Comparison of ENCODE assay signal across 17 cellular contexts in genomic region chr2:136080114-136080513, GRCh38. TPM values are rescaled to one million over a fixed set of nuclear protein-coding genes. Genes with fewer than 3 reads are reported as not detected.
A peak's percentile ranks its signal among the peaks of the same experiment; 100 is the strongest.
DNase-seq lines count a peak whose midpoint lies in the region; ATAC-seq and TF ChIP-seq lines count a peak whose summit lies in the region.
"Had no signal": no experiment of that assay in that cellular context is flagged by ENCODE, and none has a peak within 500 bp of the region (broad histone marks: within the 10 kb centered on the region; RNA-seq: fewer than 3 reads in every experiment).

No MANE protein-coding gene starts in this region.

- H3K4me1 ChIP-seq in right lobe of liver, result no peaks in the 10 kb centered on the region

- H3K36me3 Mint-ChIP-seq in natural killer cell, result no peaks in the 10 kb centered on the region
- H3K36me3 Mint-ChIP-seq in natural killer cell treated with Interleukin-12 subunit alpha and Interleukin-12 subunit beta and Interleukin-15 and Interleukin-18, amount 100 ng/mL, for 72 hours, result no peaks in the 10 kb centered on the region
- peaks cover 3% of the 10 kb centered on the region for H3K36me3 Mint-ChIP-seq in effector memory CD8-positive, alpha-beta T cell (ENCODE audit: insufficient read depth)
- H3K36me3 Mint-ChIP-seq in stimulated activated effector memory CD8-positive, alpha-beta T cell treated with anti-CD3 and anti-CD28 coated beads, Interleukin-12 subunit alpha, Interleukin-12 subunit beta, amount 100 ng/mL, for 72 hours, result no peaks in the 10 kb centered on the region
- H3K36me3 Mint-ChIP-seq: CD4-positive, alpha-beta memory T cell had no signal

- no peaks in the 10 kb centered on the region for H3K9me3 ChIP-seq in right lobe of liver

- H3K9me3 Mint-ChIP-seq in natural killer cell, result no peaks in the 10 kb centered on the region
- H3K9me3 Mint-ChIP-seq in natural killer cell treated with Interleukin-12 subunit alpha and Interleukin-12 subunit beta and Interleukin-15 and Interleukin-18, amount 100 ng/mL, for 72 hours, result no peaks in the 10 kb centered on the region
- no peaks in the 10 kb centered on the region for H3K9me3 Mint-ChIP-seq in effector memory CD8-positive, alpha-beta T cell
- peaks cover 2% of the 10 kb centered on the region for H3K9me3 Mint-ChIP-seq in stimulated activated effector memory CD8-positive, alpha-beta T cell treated with anti-CD3 and anti-CD28 coated beads, Interleukin-12 subunit alpha, Interleukin-12 subunit beta, amount 100 ng/mL, for 72 hours

- WGBS in right lobe of liver (ENCODE audit: insufficient coverage, low coverage, low lambda C conversion rate, missing lambda C conversion rate), result 25% methylated on average over 2 of the region's 2 CpGs

- intact Hi-C loops in natural killer cell (cut with micrococcal nuclease) (no loop called here), right lobe of liver (cut with DNase I) (no loop called here)

- peak overlapping the region in 1 of 2 donors; percentile 33 for H3K27ac Mint-ChIP-seq in natural killer cell
- peak overlapping the region in 1 of 2 donors; percentile 66 for H3K27ac Mint-ChIP-seq in natural killer cell treated with Interleukin-12 subunit alpha and Interleukin-12 subunit beta and Interleukin-15 and Interleukin-18, amount 100 ng/mL, for 72 hours
- peak overlapping the region in 1 of 2 donors; percentile 62 for H3K27ac Mint-ChIP-seq in effector memory CD8-positive, alpha-beta T cell
- no peak overlapping the region for H3K27ac Mint-ChIP-seq in stimulated activated effector memory CD8-positive, alpha-beta T cell treated with anti-CD3 and anti-CD28 coated beads, Interleukin-12 subunit alpha, Interleukin-12 subunit beta, amount 100 ng/mL, for 72 hours

- no peak overlapping the region for H3K4me3 Mint-ChIP-seq in natural killer cell
- no peak overlapping the region for H3K4me3 Mint-ChIP-seq in natural killer cell treated with Interleukin-12 subunit alpha and Interleukin-12 subunit beta and Interleukin-15 and Interleukin-18, amount 100 ng/mL, for 72 hours
- no peak overlapping the region for H3K4me3 Mint-ChIP-seq in effector memory CD8-positive, alpha-beta T cell
- no peak overlapping the region for H3K4me3 Mint-ChIP-seq in stimulated activated effector memory CD8-positive, alpha-beta T cell treated with anti-CD3 and anti-CD28 coated beads, Interleukin-12 subunit alpha, Interleukin-12 subunit beta, amount 100 ng/mL, for 72 hours
- H3K4me3 Mint-ChIP-seq: CD4-positive, alpha-beta memory T cell had no signal

- peaks cover 0 to 3% of the 10 kb centered on the region in 2 donors for H3K27me3 Mint-ChIP-seq in natural killer cell (ENCODE audit: low read depth in 2 of 2)
- H3K27me3 Mint-ChIP-seq in natural killer cell treated with Interleukin-12 subunit alpha and Interleukin-12 subunit beta and Interleukin-15 and Interleukin-18, amount 100 ng/mL, for 72 hours, result no peaks in the 10 kb centered on the region
- H3K27me3 Mint-ChIP-seq in effector memory CD8-positive, alpha-beta T cell, result no peaks in the 10 kb centered on the region
- H3K27me3 Mint-ChIP-seq: CD4-positive, alpha-beta memory T cell had no signal

- H3K27ac ChIP-seq in right lobe of liver, result no peak overlapping the region
- H3K27ac ChIP-seq: GM23248 had no signal

- DNase-seq in natural killer cell, result no peak
- no peak for DNase-seq in natural killer cell treated with Interleukin-12 subunit alpha and Interleukin-12 subunit beta and Interleukin-15 and Interleukin-18, amount 100 ng/mL, for 72 hours (ENCODE audit: low spot score)
- DNase-seq in effector memory CD8-positive, alpha-beta T cell, result no peak
- no peak for DNase-seq in stimulated activated effector memory CD8-positive, alpha-beta T cell treated with anti-CD3 and anti-CD28 coated beads, Interleukin-12 subunit alpha, Interleukin-12 subunit beta, amount 100 ng/mL, for 72 hours (ENCODE audit: low spot score in 2 of 2)
- DNase-seq in right lobe of liver, result no peak
- DNase-seq: C1 segment of cervical spinal cord; Calu3; CD4-positive, alpha-beta memory T cell; COR-L47; DMS53; DMS79 treated with DMSO at 0.1 percent for 48 hours; GF-D8; GM23248; H7; HCEC 1CT had no signal

- no peaks in the 10 kb centered on the region for H3K36me3 ChIP-seq in right lobe of liver

- ATAC-seq in natural killer cell, result peak in 2 of 3 donors; percentile 46 to 70
- no peak for ATAC-seq in natural killer cell treated with Interleukin-12 subunit alpha and Interleukin-12 subunit beta and Interleukin-15 and Interleukin-18, amount 100 ng/mL, for 72 hours
- ATAC-seq in effector memory CD8-positive, alpha-beta T cell (replicated peaks), result peak; percentile 66
- peak; percentile 64 for ATAC-seq in stimulated activated effector memory CD8-positive, alpha-beta T cell treated with anti-CD3 and anti-CD28 coated beads, Interleukin-12 subunit alpha, Interleukin-12 subunit beta, amount 100 ng/mL, for 72 hours
- no peak for ATAC-seq in HG02678 (IDR thresholded peaks at IDR 0.05; ENCODE audit: unreplicated experiment)
- no peak for ATAC-seq in right lobe of liver

- no peak for TF ChIP-seq POLR2A in right lobe of liver (IDR thresholded peaks at IDR 0.05)

- H3K27me3 ChIP-seq in right lobe of liver, result no peaks in the 10 kb centered on the region

- H3K4me1 Mint-ChIP-seq in natural killer cell, result peaks cover 5 to 12% of the 10 kb centered on the region in 2 donors
- peaks cover 4 to 8% of the 10 kb centered on the region in 2 donors for H3K4me1 Mint-ChIP-seq in natural killer cell treated with Interleukin-12 subunit alpha and Interleukin-12 subunit beta and Interleukin-15 and Interleukin-18, amount 100 ng/mL, for 72 hours (ENCODE audit: low read depth in 2 of 2)
- peaks cover 6 to 7% of the 10 kb centered on the region in 2 donors for H3K4me1 Mint-ChIP-seq in effector memory CD8-positive, alpha-beta T cell (ENCODE audit: low read depth in 2 of 2)
- peaks cover 10% of the 10 kb centered on the region for H3K4me1 Mint-ChIP-seq in stimulated activated effector memory CD8-positive, alpha-beta T cell treated with anti-CD3 and anti-CD28 coated beads, Interleukin-12 subunit alpha, Interleukin-12 subunit beta, amount 100 ng/mL, for 72 hours
- H3K4me1 Mint-ChIP-seq: CD4-positive, alpha-beta memory T cell had no signal

- no peak overlapping the region for H3K4me3 ChIP-seq in right lobe of liver
- H3K4me3 ChIP-seq: GM23248 had no signal

- no peak for TF ChIP-seq CTCF in natural killer cell (IDR thresholded peaks at IDR 0.05)
- TF ChIP-seq CTCF in right lobe of liver (IDR thresholded peaks at IDR 0.05), result no peak

RNA-seq across cellular contexts. Expression of gene CXCR4, which starts 37.8 kb away (rescaled TPM):
- total RNA-seq in natural killer cell (100 to 1,000 TPM; 582 to 848 (median 741) TPM), right lobe of liver (10 to 100 TPM in 2 of 6 experiments, 1 to 10 TPM in 4; 1.8 to 12.6 (median 6.9) TPM)
- total RNA-seq in natural killer cell treated with Interleukin-12 subunit alpha and Interleukin-12 subunit beta and Interleukin-15 and Interleukin-18, amount 100 ng/mL, for 72 hours, result 10 to 100 TPM; 72.1 to 74.8 TPM
- total RNA-seq: G401, GM23248 had no signal

Comparison
In these comparisons a context has a peak if more than half of its experiments do, and no peak if none do; other contexts are left out.
1. ATAC-seq: peak in natural killer cell (2 of 3), effector memory CD8-positive, alpha-beta T cell (single experiment) and stimulated activated effector memory CD8-positive, alpha-beta T cell treated with anti-CD3 and anti-CD28 coated beads, Interleukin-12 subunit alpha, Interleukin-12 subunit beta, amount 100 ng/mL, for 72 hours (single experiment); none in natural killer cell treated with Interleukin-12 subunit alpha and Interleukin-12 subunit beta and Interleukin-15 and Interleukin-18, amount 100 ng/mL, for 72 hours (0 of 2), HG02678 (single experiment) and right lobe of liver (0 of 4).
2. RNA of gene CXCR4, which starts 37.8 kb away (total RNA-seq): 582 to 848 TPM in natural killer cell; 72.1 to 74.8 TPM in natural killer cell treated with Interleukin-12 subunit alpha and Interleukin-12 subunit beta and Interleukin-15 and Interleukin-18, amount 100 ng/mL, for 72 hours and 1.8 to 12.6 TPM in right lobe of liver; every median in the first group is over 4 times any median in the second.